In genomic region chr11:62055970-62056369, GRCh38 we compare ENCODE assay signal across 26 cellular contexts.
"Had no signal": no experiment of that assay in that cellular context is flagged by ENCODE, and none has a peak within 500 bp of the region (broad histone marks: within the 10 kb centered on the region; RNA-seq: fewer than 3 reads in every experiment).

No MANE protein-coding gene starts in this region.

- H3K9me3 ChIP-seq: ascending aorta, breast epithelium, colonic mucosa, esophagus muscularis mucosa, gastrocnemius medialis, heart right ventricle had no signal

- ATAC-seq: activated CD4-positive, alpha-beta T cell treated with anti-CD3 and anti-CD28 coated beads for 36 hours; activated CD8-positive, alpha-beta memory T cell treated with anti-CD3 and anti-CD28 coated beads, Interleukin-2, amount 10 ng/mL, durations not matched to agents 7 days and 5 days; activated CD8-positive, alpha-beta T cell treated with anti-CD3 and anti-CD28 coated beads, Interleukin-2, amount 10 ng/mL, durations not matched to agents 7 days and 5 days; activated naive CD4-positive, alpha-beta T cell treated with anti-CD3 and anti-CD28 coated beads, Interleukin-2, amount 50 U/mL, for 72 hours; foreskin keratinocyte; gastrocnemius medialis had no signal

- H3K4me1 ChIP-seq: ascending aorta, breast epithelium, colonic mucosa, foreskin keratinocyte, gastrocnemius medialis had no signal

- DNase-seq: activated CD4-positive, alpha-beta memory T cell treated with anti-CD3 and anti-CD28 coated beads for 36 hours; activated CD4-positive, alpha-beta T cell treated with anti-CD3 and anti-CD28 coated beads for 36 hours; activated CD4-positive, alpha-beta T cell treated with anti-CD3 and anti-CD28 coated beads, Interleukin-2, amount 10 ng/mL, durations not matched to agents 24 days and 14 days; activated CD4-positive, CD25-positive, alpha-beta regulatory T cell; activated CD4-positive, CD25-positive, alpha-beta regulatory T cell treated with anti-CD3 and anti-CD28 coated beads, Interleukin-2, amount 50 U/mL, for 72 hours; activated CD8-positive, alpha-beta memory T cell treated with anti-CD3 and anti-CD28 coated beads, Interleukin-2, amount 10 ng/mL, durations not matched to agents 7 days and 5 days; activated CD8-positive, alpha-beta memory T cell treated with anti-CD3 and anti-CD28 coated beads, Interleukin-2, amount 50 U/mL, for 4 hours; activated CD8-positive, alpha-beta T cell treated with anti-CD3 and anti-CD28 coated beads, Interleukin-2, amount 10 ng/mL, durations not matched to agents 7 days and 5 days; activated effector memory CD4-positive, alpha-beta T cell treated with anti-CD3 and anti-CD28 coated beads, Interleukin-2, amount 50 U/mL, for 16 hours; activated naive CD4-positive, alpha-beta T cell treated with anti-CD3 and anti-CD28 coated beads, Interleukin-2, amount 10 ng/mL, durations not matched to agents 7 days and 5 days; activated naive CD8-positive, alpha-beta T cell treated with anti-CD3 and anti-CD28 coated beads, Interleukin-2, amount 10 ng/mL, durations not matched to agents 7 days and 5 days; activated T-cell treated with anti-CD3 and anti-CD28 coated beads, Interleukin-2, amount 50 U/mL, for 1 hour; activated T-cell treated with anti-CD3 and anti-CD28 coated beads, Interleukin-2, amount 50 U/mL, for 48 hours; central memory CD4-positive, alpha-beta T cell; cerebellar nuclear complex; colonic mucosa; effector memory CD4-positive, alpha-beta T cell; foreskin keratinocyte; gastrocnemius medialis; heart right ventricle; T-helper 2 cell had no signal

- H3K27me3 ChIP-seq: ascending aorta, breast epithelium, cardiac muscle cell, colonic mucosa, esophagus muscularis mucosa, gastrocnemius medialis, heart right ventricle had no signal

- H3K4me3 ChIP-seq: ascending aorta, breast epithelium, cardiac muscle cell, colonic mucosa, esophagus muscularis mucosa, gastrocnemius medialis, heart right ventricle had no signal

- H3K36me3 ChIP-seq: ascending aorta, breast epithelium, cardiac muscle cell, colonic mucosa, esophagus muscularis mucosa, gastrocnemius medialis, heart right ventricle had no signal

- H3K27ac ChIP-seq: ascending aorta, breast epithelium, cardiac muscle cell, colonic mucosa, esophagus muscularis mucosa, foreskin keratinocyte, gastrocnemius medialis, heart right ventricle had no signal
